24 cellular contexts compared by ENCODE assay signal in genomic region chr11:112106070-112106469, GRCh38. TPM values are rescaled to one million over a fixed set of nuclear protein-coding genes. Genes with fewer than 3 reads are reported as not detected.
DNase-seq lines count a peak whose midpoint lies in the region; ATAC-seq and TF ChIP-seq lines count a peak whose summit lies in the region.
"Had no signal": no experiment of that assay in that cellular context is flagged by ENCODE, and none has a peak within 500 bp of the region (broad histone marks: within the 10 kb centered on the region; RNA-seq: fewer than 3 reads in every experiment).

No MANE protein-coding gene starts in this region.

- BruUV-seq in mammary epithelial cell (replicated peaks; lab: Mats Ljungman, UMichigan): no TSS peak

- no peak overlapping the region for H3K4me3 ChIP-seq in mammary epithelial cell (replicated peaks in 1 of 3; ENCODE audit: insufficient read depth in 1 of 3, low read depth in 2 of 3, low read length in 3 of 3)
- H3K4me3 ChIP-seq in breast epithelium: no peak overlapping the region
- no peak overlapping the region for H3K4me3 ChIP-seq in RWPE2 (ENCODE audit: severe bottlenecking)
- H3K4me3 ChIP-seq in CD4-positive, alpha-beta memory T cell (ENCODE audit: low read length in 2 of 2): no peak overlapping the region
- H3K4me3 ChIP-seq: BLaER1 had no signal

- ATAC-seq in RWPE2 (ENCODE audit: low read depth): peak; percentile 81
- ATAC-seq in HG03139 (IDR thresholded peaks at IDR 0.05; ENCODE audit: unreplicated experiment): no peak
- ATAC-seq: CD8-positive, alpha-beta T cell; Panc1 had no signal

- peaks cover 5 to 6% of the 10 kb centered on the region in 2 donors for H3K36me3 Mint-ChIP-seq in CD4-positive, alpha-beta memory T cell

- in situ Hi-C loops in mammary epithelial cell (cut with MboI; ENCODE audit: low sequenced_read_pairs in 2 of 2): no loop called here

- H3K9me3 Mint-ChIP-seq in CD4-positive, alpha-beta memory T cell: no peaks in the 10 kb centered on the region
- H3K9me3 Mint-ChIP-seq: CD8-positive, alpha-beta T cell had no signal

- H4K20me1 ChIP-seq in mammary epithelial cell (ENCODE audit: insufficient read depth, low read length): no peaks in the 10 kb centered on the region
- H4K20me1 ChIP-seq: BLaER1 had no signal

- H3K27ac Mint-ChIP-seq in CD4-positive, alpha-beta memory T cell: no peak overlapping the region
- H3K27ac Mint-ChIP-seq: CD8-positive, alpha-beta T cell had no signal

- H3K27ac ChIP-seq in mammary epithelial cell (ENCODE audit: insufficient read depth, low read depth, low read length) (no peak overlapping the region), breast epithelium (no peak overlapping the region), RWPE2 (ENCODE audit: poor library complexity, severe bottlenecking) (no peak overlapping the region)
- H3K27ac ChIP-seq in CD4-positive, alpha-beta memory T cell (ENCODE audit: low read depth, low read length): no peak overlapping the region
- H3K27ac ChIP-seq: BLaER1 had no signal

- POLR2A ChIA-PET in CD4-positive, alpha-beta memory T cell (lab: Charles Lee; ENCODE audit: partially characterized antibody): no interaction called here

- H3K27me3 ChIP-seq in mammary epithelial cell (ENCODE audit: insufficient read depth, low read length) (no peaks in the 10 kb centered on the region), breast epithelium (no peaks in the 10 kb centered on the region), RWPE2 (ENCODE audit: insufficient read depth, poor library complexity, severe bottlenecking) (no peaks in the 10 kb centered on the region)
- H3K27me3 ChIP-seq in CD4-positive, alpha-beta memory T cell (ENCODE audit: insufficient read depth, low read length): no peaks in the 10 kb centered on the region
- H3K27me3 ChIP-seq: BLaER1 had no signal

- H3K9ac ChIP-seq in mammary epithelial cell (ENCODE audit: insufficient read depth, low read length): no peak overlapping the region
- H3K9ac ChIP-seq: BLaER1, SK-N-SH had no signal

- CTCF ChIA-PET in mammary epithelial cell (lab: Charles Lee; ENCODE audit: low non-redundant PET): no interaction called here
- CTCF ChIA-PET in CD4-positive, alpha-beta memory T cell (lab: Charles Lee; ENCODE audit: partially characterized antibody): interaction anchor here (1.1 kb wide), 1 partner anchor 9 kb away, joined by 5 read pairs; no protein-coding TSS in a partner anchor

- no peak overlapping the region for H3K4me2 ChIP-seq in mammary epithelial cell (ENCODE audit: insufficient read depth, low read depth, low read length)
- H3K4me2 ChIP-seq: BLaER1, SK-N-SH had no signal

- H3K79me2 ChIP-seq in mammary epithelial cell (ENCODE audit: insufficient read depth, low read length): no peaks in the 10 kb centered on the region

- WGBS in mammary epithelial cell (ENCODE audit: low coverage, missing lambda C conversion rate): 85% methylated on average over 7 of the region's 8 CpGs

- no peaks in the 10 kb centered on the region for H3K36me3 ChIP-seq in mammary epithelial cell (ENCODE audit: insufficient read depth, low read length)
- no peaks in the 10 kb centered on the region for H3K36me3 ChIP-seq in breast epithelium
- no peaks in the 10 kb centered on the region for H3K36me3 ChIP-seq in RWPE2 (ENCODE audit: low read depth)
- H3K36me3 ChIP-seq in CD4-positive, alpha-beta memory T cell (ENCODE audit: insufficient read depth, low read length): peaks cover 5% of the 10 kb centered on the region
- H3K36me3 ChIP-seq: BLaER1 had no signal

- no peaks in the 10 kb centered on the region for H3K27me3 Mint-ChIP-seq in CD4-positive, alpha-beta memory T cell

- no peak overlapping the region for H3K4me3 Mint-ChIP-seq in CD4-positive, alpha-beta memory T cell
- H3K4me3 Mint-ChIP-seq: CD8-positive, alpha-beta T cell had no signal

- H2AFZ ChIP-seq in mammary epithelial cell (ENCODE audit: low read depth, low read length): no peak overlapping the region

- intact Hi-C loops in mammary epithelial cell (cut with micrococcal nuclease): no loop called here
- intact Hi-C loops in breast epithelium (cut with DNase I; ENCODE audit: low total_unique reads): no loop called here
- intact Hi-C loops in CD4-positive, alpha-beta memory T cell (cut with micrococcal nuclease): no loop called here

- H3K4me1 ChIP-seq in mammary epithelial cell (ENCODE audit: insufficient read depth, low read length) (no peaks in the 10 kb centered on the region), breast epithelium (no peaks in the 10 kb centered on the region), RWPE2 (ENCODE audit: insufficient read depth, poor library complexity, severe bottlenecking) (peaks cover 7% of the 10 kb centered on the region)
- H3K4me1 ChIP-seq in CD4-positive, alpha-beta memory T cell (ENCODE audit: insufficient read depth, low read length): no peaks in the 10 kb centered on the region
- H3K4me1 ChIP-seq: BLaER1, Caco-2 had no signal

- TF ChIP-seq CTCF in mammary epithelial cell (conservative IDR thresholded peaks at IDR 0.05 in 1 of 2, IDR thresholded peaks at IDR 0.05 in 1 of 2; ENCODE audit: extremely low read depth in 1 of 2, insufficient read depth in 1 of 2, low read depth in 1 of 2, low read length in 2 of 2) (no peak), breast epithelium (IDR thresholded peaks at IDR 0.05) (no peak), RWPE2 (IDR thresholded peaks at IDR 0.05; ENCODE audit: poor library complexity, severe bottlenecking) (no peak)

- TF ChIP-seq POLR2A in breast epithelium (IDR thresholded peaks at IDR 0.05): no peak

- dilution Hi-C loops in mammary epithelial cell (cut with HindIII; ENCODE audit: low sequenced_read_pairs): no loop called here

- DNase-seq in mammary epithelial cell (peak; percentile 39), breast epithelium (ENCODE audit: low spot score in 2 of 2) (no peak), RWPE2 (ENCODE audit: low spot score) (no peak), glomerular visceral epithelial cell (ENCODE audit: extremely low spot score) (peak; percentile 23), AG20443 (ENCODE audit: low spot score) (no peak), hypothalamus (lab: John Stamatoyannopoulos, UW) (no peak)
- DNase-seq in CD4-positive, alpha-beta memory T cell: no peak
- DNase-seq: 8988T; ACHN; Caco-2; CD8-positive, alpha-beta T cell; DMS 273 treated with DMSO at 0.1 percent for 48 hours; DMS79; KBM-7; MM.1S; NCI-H2029; NCI-H226; NCI-H510A; NCI-H69; SK-N-SH; SW 1271 had no signal

- H3K9me3 ChIP-seq in mammary epithelial cell (replicated peaks; ENCODE audit: insufficient read depth, low read length) (no peaks in the 10 kb centered on the region), breast epithelium (no peaks in the 10 kb centered on the region), RWPE2 (ENCODE audit: severe bottlenecking) (no peaks in the 10 kb centered on the region)
- H3K9me3 ChIP-seq in CD4-positive, alpha-beta memory T cell (ENCODE audit: control insufficient read depth in 1 of 2, low read length in 2 of 2): no peaks in the 10 kb centered on the region
- H3K9me3 ChIP-seq: BLaER1, Caco-2, SK-N-SH had no signal

- H3K4me1 Mint-ChIP-seq in CD4-positive, alpha-beta memory T cell: peaks cover 0 to 2% (median 0%) of the 10 kb centered on the region in 4 donors

RNA-seq across cellular contexts. Expression of gene SDHD, which starts 19.4 kb away (rescaled TPM):
- total RNA-seq in mammary epithelial cell: 10 to 100 TPM; 57.7 to 58.5 TPM
- 112 TPM for polyA plus RNA-seq in mammary epithelial cell
- polyA minus RNA-seq in mammary epithelial cell: 205 TPM
- 100 to 1,000 TPM; 108 to 122 (median 109) TPM for total RNA-seq in breast epithelium
- 10 to 100 TPM; 61.2 to 65.5 TPM for total RNA-seq in CD4-positive, alpha-beta memory T cell
- 100 to 1,000 TPM; 159 to 302 TPM for polyA plus RNA-seq in CD4-positive, alpha-beta memory T cell

RNA-seq across cellular contexts. Expression of gene TIMM8B, which starts 19.5 kb away (rescaled TPM):
- 10 to 100 TPM; 21.8 to 58.7 TPM for total RNA-seq in mammary epithelial cell
- 108 TPM for polyA plus RNA-seq in mammary epithelial cell
- polyA minus RNA-seq in mammary epithelial cell: 71.6 TPM
- total RNA-seq in breast epithelium: 10 to 100 TPM; 31.9 to 48.8 (median 40.5) TPM
- 10 to 100 TPM; 26.2 to 28.0 TPM for total RNA-seq in CD4-positive, alpha-beta memory T cell
- polyA plus RNA-seq in CD4-positive, alpha-beta memory T cell: 10 to 100 TPM; 54.1 to 65.9 TPM

RNA-seq across cellular contexts. Expression of gene NKAPD1, which starts 32.0 kb away (rescaled TPM):
- total RNA-seq in mammary epithelial cell (10 to 100 TPM; 16.9 to 17.3 TPM), breast epithelium (10 to 100 TPM; 13.1 to 16.1 (median 14.7) TPM)
- 17.0 TPM for polyA plus RNA-seq in mammary epithelial cell
- polyA minus RNA-seq in mammary epithelial cell: 1.9 TPM
- total RNA-seq in CD4-positive, alpha-beta memory T cell: 10 to 100 TPM; 20.9 to 21.2 TPM
- polyA plus RNA-seq in CD4-positive, alpha-beta memory T cell: 10 to 100 TPM in 1 of 2 donors, 1 to 10 TPM in 1; 7.7 to 14.2 TPM

RNA-seq across cellular contexts. Expression of gene PIH1D2, which starts 32.3 kb away (rescaled TPM):
- total RNA-seq in mammary epithelial cell (1 to 10 TPM; 2.2 TPM), breast epithelium (1 to 10 TPM; 1.3 to 5.4 (median 3.3) TPM)
- 0.91 TPM for polyA plus RNA-seq in mammary epithelial cell
- polyA minus RNA-seq in mammary epithelial cell: not detected
- not detected for total RNA-seq in CD4-positive, alpha-beta memory T cell
- polyA plus RNA-seq in CD4-positive, alpha-beta memory T cell: not detected

RNA-seq across cellular contexts. Expression of gene IL18, which starts 57.8 kb away (rescaled TPM):
- 1 to 10 TPM; 1.3 to 2.2 TPM for total RNA-seq in mammary epithelial cell
- 5.1 TPM for polyA plus RNA-seq in mammary epithelial cell
- polyA minus RNA-seq in mammary epithelial cell: 13.1 TPM
- 10 to 100 TPM in 2 of 3 donors, 1 to 10 TPM in 1; 8.2 to 21.0 (median 16.8) TPM for total RNA-seq in breast epithelium
- total RNA-seq in CD4-positive, alpha-beta memory T cell: under 1 TPM in 1 of 2 experiments, not detected in 1; 0.42 TPM
- polyA plus RNA-seq in CD4-positive, alpha-beta memory T cell: not detected
- total RNA-seq: CD8-positive, alpha-beta T cell had no signal

Comparison
In these comparisons a context has a peak if more than half of its experiments do, and no peak if none do; other contexts are left out.
1. DNase-seq: peak in mammary epithelial cell (single experiment) and glomerular visceral epithelial cell (single experiment); none in breast epithelium (0 of 2), RWPE2 (single experiment), AG20443 (single experiment), CD4-positive, alpha-beta memory T cell (0 of 5) and hypothalamus (0 of 51).